ENCODE assay signal across 9 cellular contexts in genomic region chr2:73235315-73236028, GRCh38. TPM values are rescaled to one million over a fixed set of nuclear protein-coding genes. Genes with fewer than 3 reads are reported as not detected.
DNase-seq lines count a peak whose midpoint lies in the region; ATAC-seq and TF ChIP-seq lines count a peak whose summit lies in the region.
"Had no signal": no experiment of that assay in that cellular context is flagged by ENCODE, and none has a peak within 500 bp of the region (broad histone marks: within the 10 kb centered on the region; RNA-seq: fewer than 3 reads in every experiment).

No MANE protein-coding gene starts in this region.

- H3K4me3 Mint-ChIP-seq in activated CD4-positive, alpha-beta memory T cell treated with anti-CD3 and anti-CD28 coated beads, Interleukin-2, amount 10 ng/mL, durations not matched to agents 7 days and 5 days, result peak overlapping the region; percentile 86

- no peaks in the 10 kb centered on the region for H3K9me3 Mint-ChIP-seq in activated CD4-positive, alpha-beta memory T cell treated with anti-CD3 and anti-CD28 coated beads, Interleukin-2, amount 10 ng/mL, durations not matched to agents 7 days and 5 days

- DNase-seq in NOMO-1 (lab: John Stamatoyannopoulos, UW; ENCODE audit: unreplicated experiment in 2 of 2), result peak; percentile 4 to 30
- no peak for DNase-seq in NOMO-1 treated with dmso at 0.1 percent for 144 hours (lab: John Stamatoyannopoulos, UW; ENCODE audit: unreplicated experiment)
- DNase-seq in activated CD4-positive, alpha-beta memory T cell treated with anti-CD3 and anti-CD28 coated beads, Interleukin-2, amount 10 ng/mL, durations not matched to agents 7 days and 5 days, result no peak
- DNase-seq in stomach, result no peak
- DNase-seq in HuH-7 (ENCODE audit: low spot score), result no peak
- DNase-seq in activated CD8-positive, alpha-beta memory T cell treated with anti-CD3 and anti-CD28 coated beads, Interleukin-2, amount 50 U/mL, for 4 hours, result no peak

- H3K27ac Mint-ChIP-seq in activated CD4-positive, alpha-beta memory T cell treated with anti-CD3 and anti-CD28 coated beads, Interleukin-2, amount 10 ng/mL, durations not matched to agents 7 days and 5 days, result peak overlapping the region; percentile 75

- intact Hi-C loops in stomach (cut with DNase I; ENCODE audit: low total_unique reads), result no loop called here

- TF ChIP-seq CTCF in stomach (IDR thresholded peaks at IDR 0.05), result no peak

- ATAC-seq in GM19463 (IDR thresholded peaks at IDR 0.05; ENCODE audit: unreplicated experiment), result no peak

- peaks cover 50% of the 10 kb centered on the region for H3K4me1 Mint-ChIP-seq in activated CD4-positive, alpha-beta memory T cell treated with anti-CD3 and anti-CD28 coated beads, Interleukin-2, amount 10 ng/mL, durations not matched to agents 7 days and 5 days

- WGBS in stomach, 5 donors, result 45 to 51% (median 48%) methylated on average over 11 of the region's 11 CpGs

- H3K4me3 ChIP-seq in iPS-11a (ENCODE audit: low read depth, low read length) (peak overlapping the region; percentile 95), stomach (peak overlapping the region; percentile 81 to 85 (median 82))

- H3K36me3 Mint-ChIP-seq in activated CD4-positive, alpha-beta memory T cell treated with anti-CD3 and anti-CD28 coated beads, Interleukin-2, amount 10 ng/mL, durations not matched to agents 7 days and 5 days (ENCODE audit: low read depth), result peaks cover 30% of the 10 kb centered on the region

- TF ChIP-seq POLR2A in stomach (IDR thresholded peaks at IDR 0.05), result no peak

- H3K36me3 ChIP-seq in stomach, result peaks cover 11 to 28% (median 21%) of the 10 kb centered on the region in 4 donors

- TF ChIP-seq EP300 in stomach (IDR thresholded peaks at IDR 0.05), result no peak

- no peaks in the 10 kb centered on the region for H3K27me3 ChIP-seq in stomach

- peak overlapping the region in 4 of 5 donors; percentile 90 to 96 (median 94) for H3K27ac ChIP-seq in stomach

- POLR2A ChIA-PET in activated CD4-positive, alpha-beta memory T cell treated with anti-CD3 and anti-CD28 coated beads, Interleukin-2, amount 10 ng/mL, durations not matched to agents 7 days and 5 days (lab: Charles Lee), result interaction anchor here (0.8 to 3.8 kb wide), 13 partner anchors 9 to 502 kb away, joined by 3 to 25 read pairs (median 11); partner anchors contain the start of genes ALMS1, SFXN5, SMYD5 and TPRKB

- CTCF ChIA-PET in activated CD4-positive, alpha-beta memory T cell treated with anti-CD3 and anti-CD28 coated beads, Interleukin-2, amount 10 ng/mL, durations not matched to agents 7 days and 5 days (lab: Charles Lee), result interaction anchor here (0.6 to 8.0 kb wide), 6 partner anchors 23 to 58 kb away, joined by 3 to 50 read pairs (median 4); partner anchors contain the start of gene SMYD5

- H3K27me3 Mint-ChIP-seq in activated CD4-positive, alpha-beta memory T cell treated with anti-CD3 and anti-CD28 coated beads, Interleukin-2, amount 10 ng/mL, durations not matched to agents 7 days and 5 days, result no peaks in the 10 kb centered on the region

- H3K9me3 ChIP-seq in stomach, result no peaks in the 10 kb centered on the region

- peaks cover 20 to 62% (median 49%) of the 10 kb centered on the region in 4 donors for H3K4me1 ChIP-seq in stomach

RNA-seq across cellular contexts. Expression of gene CCT7, which starts 1.4 kb away (rescaled TPM):
- 100 to 1,000 TPM; 259 to 262 TPM for total RNA-seq in activated CD4-positive, alpha-beta memory T cell treated with anti-CD3 and anti-CD28 coated beads, Interleukin-2, amount 10 ng/mL, durations not matched to agents 7 days and 5 days
- 100 to 1,000 TPM; 124 to 243 (median 145) TPM for total RNA-seq in stomach
- 100 to 1,000 TPM; 140 to 159 (median 150) TPM for polyA plus RNA-seq in stomach

RNA-seq across cellular contexts. Expression of gene PRADC1, which starts 2.4 kb away (rescaled TPM):
- 10 to 100 TPM; 10.1 to 10.7 TPM for total RNA-seq in activated CD4-positive, alpha-beta memory T cell treated with anti-CD3 and anti-CD28 coated beads, Interleukin-2, amount 10 ng/mL, durations not matched to agents 7 days and 5 days
- total RNA-seq in stomach, result 100 to 1,000 TPM in 1 of 5 donors, 10 to 100 TPM in 2, 1 to 10 TPM in 2; 7.1 to 123 (median 18.7) TPM
- 10 to 100 TPM; 21.5 to 45.9 (median 30.1) TPM for polyA plus RNA-seq in stomach

RNA-seq across cellular contexts. Expression of gene SMYD5, which starts 21.4 kb away (rescaled TPM):
- total RNA-seq in activated CD4-positive, alpha-beta memory T cell treated with anti-CD3 and anti-CD28 coated beads, Interleukin-2, amount 10 ng/mL, durations not matched to agents 7 days and 5 days, result 10 to 100 TPM in 1 of 2 experiments, 1 to 10 TPM in 1; 8.9 to 14.3 TPM
- total RNA-seq in stomach, result 100 to 1,000 TPM in 1 of 5 donors, 10 to 100 TPM in 2, 1 to 10 TPM in 2; 3.5 to 136 (median 12.9) TPM
- 10 to 100 TPM; 11.3 to 13.1 (median 13.0) TPM for polyA plus RNA-seq in stomach

RNA-seq across cellular contexts. Expression of gene NOTO, which starts 33.1 kb away (rescaled TPM):
- not detected for total RNA-seq in activated CD4-positive, alpha-beta memory T cell treated with anti-CD3 and anti-CD28 coated beads, Interleukin-2, amount 10 ng/mL, durations not matched to agents 7 days and 5 days
- not detected for total RNA-seq in stomach
- under 1 TPM in 2 of 3 donors, not detected in 1; 0.25 to 0.31 TPM for polyA plus RNA-seq in stomach
- total RNA-seq: HT1080 had no signal

RNA-seq across cellular contexts. Expression of gene FBXO41, which starts 48.8 kb away (rescaled TPM):
- 10 to 100 TPM; 12.0 to 13.3 TPM for total RNA-seq in activated CD4-positive, alpha-beta memory T cell treated with anti-CD3 and anti-CD28 coated beads, Interleukin-2, amount 10 ng/mL, durations not matched to agents 7 days and 5 days
- total RNA-seq in stomach, result 10 to 100 TPM in 1 of 5 donors, 1 to 10 TPM in 3, under 1 TPM in 1; 0.55 to 16.8 (median 4.0) TPM
- polyA plus RNA-seq in stomach, result 1 to 10 TPM in 1 of 3 donors, under 1 TPM in 2; 0.62 to 1.4 (median 0.80) TPM

Comparison
In these comparisons a context has a peak if more than half of its experiments do, and no peak if none do; other contexts are left out.
1. DNase-seq: peak in NOMO-1 (2 of 2); none in NOMO-1 treated with dmso at 0.1 percent for 144 hours (single experiment), activated CD4-positive, alpha-beta memory T cell treated with anti-CD3 and anti-CD28 coated beads, Interleukin-2, amount 10 ng/mL, durations not matched to agents 7 days and 5 days (single experiment), stomach (single experiment), HuH-7 (single experiment) and activated CD8-positive, alpha-beta memory T cell treated with anti-CD3 and anti-CD28 coated beads, Interleukin-2, amount 50 U/mL, for 4 hours (single experiment).